Comparison of ENCODE assay signal across 6 cellular contexts in the genomic region with DNA sequence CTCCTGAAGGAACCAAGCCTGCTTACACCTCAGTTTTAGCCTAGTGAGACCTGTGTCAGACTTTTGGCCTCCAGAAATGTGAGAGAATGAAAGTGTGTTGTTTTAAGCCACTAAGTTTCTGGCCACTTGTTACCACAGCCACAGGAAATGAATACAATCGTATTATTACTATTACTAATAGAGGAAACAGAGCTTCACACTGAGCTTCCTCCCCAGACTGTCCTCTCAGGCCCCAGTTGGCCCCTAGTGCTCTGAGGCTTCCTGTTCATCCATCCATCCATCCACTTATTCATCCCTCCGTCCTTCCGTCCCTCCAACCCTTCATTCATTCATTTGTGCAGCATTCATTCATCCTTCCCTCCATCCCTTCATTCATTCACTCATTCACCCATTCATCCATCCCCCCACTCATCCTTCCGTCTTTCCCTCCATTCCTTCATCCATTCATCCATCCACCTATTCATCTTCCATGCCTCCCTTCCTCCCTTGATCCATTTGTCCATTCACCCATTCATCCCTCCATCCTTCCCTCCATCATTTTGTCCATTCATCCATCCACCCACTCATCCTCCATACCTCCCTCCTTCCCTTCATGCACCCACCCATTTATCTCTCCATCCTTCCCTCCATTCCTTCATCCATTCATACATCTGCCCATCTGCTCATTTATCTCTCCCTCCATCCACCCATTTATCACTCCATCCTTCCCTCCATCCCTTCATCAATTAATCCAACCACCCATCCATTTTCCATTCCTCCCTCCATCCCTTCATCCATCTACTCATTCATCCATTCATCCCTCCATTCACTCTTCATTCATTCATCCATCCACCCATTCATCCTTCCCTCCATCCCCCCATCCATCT.
"Had no signal": no experiment of that assay in that cellular context is flagged by ENCODE, and none has a peak within 500 bp of the region (broad histone marks: within the 10 kb centered on the region; RNA-seq: fewer than 3 reads in every experiment).

No MANE protein-coding gene starts in this region.

- H2AFZ ChIP-seq: GM23338 had no signal

- ATAC-seq: GM23338, HCT116 had no signal

- H3K36me3 ChIP-seq: HAP-1 had no signal

- H3K4me3 ChIP-seq: GM23338, HAP-1 had no signal

- DNase-seq: H7, KBM-7 had no signal

- H3K9me3 ChIP-seq: HAP-1 had no signal

- H3K9ac ChIP-seq: KMS-11 had no signal

- H3K27ac ChIP-seq: KMS-11 had no signal

- H3K4me2 ChIP-seq: GM23338, KMS-11 had no signal

- H3K4me1 ChIP-seq: HAP-1 had no signal
